Comparison of ENCODE assay signal across 20 cellular contexts in genomic region chr2:215553946-215554345, GRCh38.
A peak's percentile ranks its signal among the peaks of the same experiment; 100 is the strongest.
DNase-seq lines count a peak whose midpoint lies in the region; ATAC-seq, FAIRE-seq and TF ChIP-seq lines count a peak whose summit lies in the region.
"Had no signal": no experiment of that assay in that cellular context is flagged by ENCODE, and none has a peak within 500 bp of the region (broad histone marks: within the 10 kb centered on the region; RNA-seq: fewer than 3 reads in every experiment).

No MANE protein-coding gene starts in this region.

- CTCF ChIA-PET in SK-N-SH (lab: Yijun Ruan, JAX) = interaction anchor here (0.8 kb wide), 1 partner anchor 366 kb away, joined by 3 read pairs; no protein-coding TSS in a partner anchor

- no peaks in the 10 kb centered on the region for H3K36me3 Mint-ChIP-seq in type B pancreatic cell
- H3K36me3 Mint-ChIP-seq: CD4-positive, CD25-positive, alpha-beta regulatory T cell had no signal

- dilution Hi-C loops in keratinocyte (cut with MboI; ENCODE audit: extremely low pct_ligation_motif_present, low sequenced_read_pairs) = no loop called here

- POLR2A ChIA-PET in SK-N-SH (lab: Yijun Ruan, JAX) = no interaction called here

- H3K9ac ChIP-seq in SK-N-SH = no peak overlapping the region
- H3K9ac ChIP-seq in keratinocyte (ENCODE audit: control insufficient read depth, extremely low read depth, insufficient read depth, low read length) = no peak overlapping the region

- DNase-seq in SK-N-SH (no peak), keratinocyte (ENCODE audit: low read depth, low spot score) (no peak), type B pancreatic cell (ENCODE audit: extremely low spot score, unreplicated experiment) (no peak), NCI-H1105 (lab: John Stamatoyannopoulos, UW) (no peak)
- DNase-seq: activated CD8-positive, alpha-beta memory T cell treated with anti-CD3 and anti-CD28 coated beads for 24 hours; activated gamma-delta T cell; body of pancreas; Kasumi-1; mammary epithelial cell; NCI-H2107; NCI-H82; retina; SHP77; thyroid gland had no signal

- H3K4me3 ChIP-seq in SK-N-SH (ENCODE audit: low read depth in 2 of 2, low read length in 1 of 2) (no peak overlapping the region), keratinocyte (ENCODE audit: control insufficient read depth in 2 of 3, extremely low read depth in 1 of 3, insufficient read depth in 2 of 3, low read depth in 1 of 3, low read length in 3 of 3) (no peak overlapping the region)
- H3K4me3 ChIP-seq: body of pancreas, thyroid gland had no signal

- H3K79me2 ChIP-seq in SK-N-SH (ENCODE audit: insufficient read depth) (no peaks in the 10 kb centered on the region), keratinocyte (ENCODE audit: control insufficient read depth, insufficient read depth, low read length) (no peaks in the 10 kb centered on the region)

- H3K4me2 ChIP-seq in SK-N-SH = 0 out of 2 replicates have a peak overlapping the region, but pooled peaks have one; percentile 18
- H3K4me2 ChIP-seq in keratinocyte (ENCODE audit: control insufficient read depth, extremely low read depth, insufficient read depth, low read depth, low read length) = no peak overlapping the region

- TF ChIP-seq RAD21 in Ishikawa (IDR thresholded peaks at IDR 0.05; ENCODE audit: low read depth) = 0 out of 2 replicates have a peak, but pooled peaks have one; percentile 15
- no peak for TF ChIP-seq RAD21 in SK-N-SH (IDR thresholded peaks at IDR 0.05; ENCODE audit: low read length)

- H3K9me2 ChIP-seq in SK-N-SH = no peaks in the 10 kb centered on the region

- 93% methylated on average over 3 of the region's 3 CpGs for WGBS in SK-N-SH (ENCODE audit: low lambda C conversion rate)

- H3K9me3 Mint-ChIP-seq in type B pancreatic cell = no peaks in the 10 kb centered on the region
- H3K9me3 Mint-ChIP-seq: nephron had no signal

- no peaks in the 10 kb centered on the region for H3K9me1 ChIP-seq in keratinocyte (ENCODE audit: control insufficient read depth, extremely low read depth, insufficient read depth, low read length)

- no peaks in the 10 kb centered on the region for H3K27me3 Mint-ChIP-seq in type B pancreatic cell
- H3K27me3 Mint-ChIP-seq: CD4-positive, CD25-positive, alpha-beta regulatory T cell had no signal

- no peaks in the 10 kb centered on the region for H3K36me3 ChIP-seq in SK-N-SH (replicated peaks in 1 of 2; ENCODE audit: control insufficient read depth in 1 of 2, insufficient read depth in 2 of 2, low read length in 1 of 2)
- H3K36me3 ChIP-seq in keratinocyte (ENCODE audit: control insufficient read depth in 2 of 2, extremely low read depth in 1 of 2, insufficient read depth in 2 of 2, low read length in 2 of 2) = no peaks in the 10 kb centered on the region
- H3K36me3 ChIP-seq: thyroid gland had no signal

- H3K4me1 ChIP-seq in SK-N-SH (ENCODE audit: control insufficient read depth in 1 of 2, insufficient read depth in 2 of 2, low read depth in 1 of 2, low read length in 1 of 2) (peaks cover 0 to 15% of the 10 kb centered on the region in 2 experiments; a peak in 3 of 4 replicates), keratinocyte (ENCODE audit: control insufficient read depth, extremely low read depth, insufficient read depth, low read length) (peaks cover 12% of the 10 kb centered on the region)
- H3K4me1 ChIP-seq: body of pancreas, thyroid gland had no signal

- no peak overlapping the region for H3K27ac Mint-ChIP-seq in type B pancreatic cell
- H3K27ac Mint-ChIP-seq: CD4-positive, CD25-positive, alpha-beta regulatory T cell had no signal

- no peak overlapping the region for H3K4me3 Mint-ChIP-seq in type B pancreatic cell
- H3K4me3 Mint-ChIP-seq: CD4-positive, CD25-positive, alpha-beta regulatory T cell; nephron had no signal

- H3K9me3 ChIP-seq in SK-N-SH = no peaks in the 10 kb centered on the region
- no peaks in the 10 kb centered on the region for H3K9me3 ChIP-seq in keratinocyte (ENCODE audit: control insufficient read depth, low read depth, low read length)
- H3K9me3 ChIP-seq: body of pancreas, thyroid gland had no signal

- H2AFZ ChIP-seq in SK-N-SH (ENCODE audit: low read depth) (no peak overlapping the region), keratinocyte (ENCODE audit: control insufficient read depth, low read length) (no peak overlapping the region)

- TF ChIP-seq CTCF in GM12872 (IDR thresholded peaks at IDR 0.05; ENCODE audit: insufficient read depth, low read depth, low read length) (peak; percentile 49), SK-N-SH (IDR thresholded peaks at IDR 0.05) (peak; percentile 40), keratinocyte (optimal IDR thresholded peaks at IDR 0.05 in 1 of 3, IDR thresholded peaks at IDR 0.05 in 1 of 3, conservative IDR thresholded peaks at IDR 0.05 in 1 of 3; ENCODE audit: extremely low read depth in 1 of 3, insufficient read depth in 2 of 3, low read length in 3 of 3) (peak in 2 of 3 experiments; percentile 9 to 37), type B pancreatic cell (conservative IDR thresholded peaks at IDR 0.05) (no peak)

- ATAC-seq in HG03378 (IDR thresholded peaks at IDR 0.05; ENCODE audit: unreplicated experiment) = no peak
- ATAC-seq: body of pancreas had no signal

- TF ChIP-seq EP300 in Ishikawa (IDR thresholded peaks at IDR 0.05; ENCODE audit: borderline replicate concordance) (no peak), SK-N-SH (IDR thresholded peaks at IDR 0.05; ENCODE audit: borderline replicate concordance in 1 of 2, low read depth in 1 of 2, low read length in 1 of 2) (no peak)

- H3K27me3 ChIP-seq in SK-N-SH (ENCODE audit: insufficient read depth) = no peaks in the 10 kb centered on the region
- H3K27me3 ChIP-seq in keratinocyte (ENCODE audit: control insufficient read depth, extremely low read depth, insufficient read depth, low read length) = no peaks in the 10 kb centered on the region
- H3K27me3 ChIP-seq: body of pancreas, thyroid gland had no signal

- H3K27ac ChIP-seq in SK-N-SH (ENCODE audit: low read depth in 2 of 2, low read length in 1 of 2) (peak overlapping the region in 1 of 2 experiments; percentile 80; a peak in 2 of 4 replicates), keratinocyte (ENCODE audit: control insufficient read depth, insufficient read depth, low read length) (no peak overlapping the region)
- H3K27ac ChIP-seq: body of pancreas, thyroid gland had no signal

- H3K4me1 Mint-ChIP-seq in type B pancreatic cell (ENCODE audit: unreplicated experiment) = peaks cover 4% of the 10 kb centered on the region
- H3K4me1 Mint-ChIP-seq: CD4-positive, CD25-positive, alpha-beta regulatory T cell had no signal

- peaks cover 16% of the 10 kb centered on the region for H3F3A ChIP-seq in SK-N-SH (replicated peaks; ENCODE audit: insufficient read depth)

- H4K20me1 ChIP-seq in SK-N-SH (ENCODE audit: insufficient read depth) (no peaks in the 10 kb centered on the region), keratinocyte (ENCODE audit: control insufficient read depth, extremely low read depth, insufficient read depth, low read length) (no peaks in the 10 kb centered on the region)

- FAIRE-seq in keratinocyte (lab: Jason Lieb, UNC) = no peak
- FAIRE-seq: G401.6 had no signal

TF ChIP-seq in Ishikawa, 13 proteins besides CTCF, POLR2A, EP300 and RAD21 (continues in another document):
- TF ChIP-seq MAX (IDR thresholded peaks at IDR 0.05) = no peak

TF ChIP-seq in SK-N-SH, 30 proteins besides CTCF, POLR2A, EP300 and RAD21:
- no peak for TF ChIP-seq TCF12 (IDR thresholded peaks at IDR 0.05)
- TF ChIP-seq EZH2phosphoT487 (IDR thresholded peaks at IDR 0.05; ENCODE audit: borderline replicate concordance, low read depth) = no peak
- TF ChIP-seq MEF2A (IDR thresholded peaks at IDR 0.05; ENCODE audit: borderline replicate concordance, low read depth) = no peak
- TF ChIP-seq POLR2AphosphoS5 (IDR thresholded peaks at IDR 0.05; ENCODE audit: low read depth, low read length) = no peak
- TF ChIP-seq GABPA (IDR thresholded peaks at IDR 0.05; ENCODE audit: low read depth) = no peak
